Comparison of ENCODE assay signal across 8 cellular contexts in the genomic region with DNA sequence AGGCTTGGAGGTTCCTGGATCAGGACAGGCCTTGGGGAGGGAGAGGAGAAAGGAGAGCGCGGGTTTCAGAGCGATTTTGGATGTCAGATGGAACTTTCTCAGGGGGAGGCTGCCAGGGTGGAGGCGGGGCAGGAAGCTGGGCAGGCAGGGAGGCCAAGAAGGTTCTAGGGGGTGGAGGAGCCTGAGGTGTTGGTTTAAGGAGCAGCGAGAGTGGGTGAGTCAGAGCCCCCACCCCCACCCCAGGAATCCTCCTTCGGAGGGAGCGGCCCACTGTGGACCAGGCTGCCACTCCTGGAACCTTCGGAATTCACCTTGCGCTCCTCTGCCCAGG. TPM values are rescaled to one million over a fixed set of nuclear protein-coding genes. Genes with fewer than 3 reads are reported as not detected.
DNase-seq lines count a peak whose midpoint lies in the region; TF ChIP-seq lines count a peak whose summit lies in the region.

No MANE protein-coding gene starts in this region.

- H3K79me2 ChIP-seq in smooth muscle cell (ENCODE audit: low read depth), result peaks cover 52% of the 10 kb centered on the region

- H3K36me3 ChIP-seq in iPS-18a (ENCODE audit: control insufficient read depth, low read depth, low read length) (no peaks in the 10 kb centered on the region), smooth muscle cell (ENCODE audit: low read depth) (no peaks in the 10 kb centered on the region)

- peak overlapping the region; percentile 50 for H3K4me2 ChIP-seq in smooth muscle cell

- peaks cover 95% of the 10 kb centered on the region for H4K20me1 ChIP-seq in smooth muscle cell (ENCODE audit: low read depth)

- no peak overlapping the region for H2AFZ ChIP-seq in smooth muscle cell (ENCODE audit: low read depth)

- no peaks in the 10 kb centered on the region for H3K9me3 ChIP-seq in iPS-18a (ENCODE audit: control insufficient read depth, low read depth, low read length)
- no peaks in the 10 kb centered on the region for H3K9me3 ChIP-seq in smooth muscle cell (replicated peaks; ENCODE audit: low read depth)

- no peaks in the 10 kb centered on the region for H3K27me3 ChIP-seq in iPS-18a (ENCODE audit: control insufficient read depth, insufficient read depth, low read length)
- H3K27me3 ChIP-seq in smooth muscle cell (ENCODE audit: low read depth), result no peaks in the 10 kb centered on the region

- peak overlapping the region; percentile 46 for H3K9ac ChIP-seq in iPS-18a (ENCODE audit: low read length)
- H3K9ac ChIP-seq in smooth muscle cell (ENCODE audit: low read depth), result no peak overlapping the region

- H3K4me3 ChIP-seq in iPS-18a (ENCODE audit: low read length) (peak overlapping the region; percentile 64), smooth muscle cell (peak overlapping the region; percentile 36)

- peaks cover 3% of the 10 kb centered on the region for H3K4me1 ChIP-seq in iPS-18a (ENCODE audit: control insufficient read depth, low read depth, low read length)
- H3K4me1 ChIP-seq in smooth muscle cell (ENCODE audit: low read depth), result peaks cover 8% of the 10 kb centered on the region

- H3K27ac ChIP-seq in angular gyrus (ENCODE audit: low read depth, low read length), result peak overlapping the region; percentile 40
- no peak overlapping the region for H3K27ac ChIP-seq in iPS-18a (ENCODE audit: low read length)
- H3K27ac ChIP-seq in smooth muscle cell (ENCODE audit: low read depth), result peak overlapping the region; percentile 71

- peak; percentile 40 for DNase-seq in stimulated activated CD4-positive, alpha-beta T cell treated with anti-CD3 and anti-CD28 coated beads, Interleukin-15, amount 100 ng/mL, for 24 hours
- DNase-seq in stimulated activated CD4-positive, alpha-beta T cell treated with anti-CD3 and anti-CD28 coated beads, Interleukin-12 subunit alpha, Interleukin-12 subunit beta, amount 100 ng/mL, for 4 hours, result no peak
- DNase-seq in smooth muscle cell (lab: John Stamatoyannopoulos, UW; ENCODE audit: unreplicated experiment) (no peak), NCI-H526 (lab: John Stamatoyannopoulos, UW) (no peak)
- no peak for DNase-seq in activated effector memory CD4-positive, alpha-beta T cell treated with Interleukin-2 at 50 U/mL for 16 hours
- no peak for DNase-seq in stimulated activated naive CD4-positive, alpha-beta T cell (lab: John Stamatoyannopoulos, UW)

- no peak for TF ChIP-seq CTCF in smooth muscle cell (IDR thresholded peaks at IDR 0.05; ENCODE audit: borderline replicate concordance, insufficient read depth, poor library complexity, severe bottlenecking)

- H3F3A ChIP-seq in smooth muscle cell (ENCODE audit: low read depth), result peaks cover 17% of the 10 kb centered on the region

- 27% methylated on average over 9 of the region's 9 CpGs for WGBS in smooth muscle cell (ENCODE audit: low lambda C conversion rate)

RNA-seq across cellular contexts. Expression of gene NOP53, which starts 15.9 kb away (rescaled TPM):
- 42.8 and 48.9 TPM in 2 replicates for total RNA-seq in smooth muscle cell
- 74.5 and 95.2 TPM in 2 replicates for polyA plus RNA-seq in smooth muscle cell

RNA-seq across cellular contexts. Expression of gene EHD2, which starts 16.2 kb away (rescaled TPM):
- total RNA-seq in smooth muscle cell, result 44.3 and 65.6 TPM in 2 replicates
- polyA plus RNA-seq in smooth muscle cell, result 200 TPM in 2 replicates

RNA-seq across cellular contexts. Expression of gene SELENOW, which starts 49.1 kb away (rescaled TPM):
- 415 and 441 TPM in 2 replicates for total RNA-seq in smooth muscle cell
- polyA plus RNA-seq in smooth muscle cell, result 527 and 558 TPM in 2 replicates
